Comparison of ENCODE assay signal across 28 cellular contexts in genomic region chr2:217379807-217380206, GRCh38.
"Had no signal": no experiment of that assay in that cellular context is flagged by ENCODE, and none has a peak within 500 bp of the region (broad histone marks: within the 10 kb centered on the region; RNA-seq: fewer than 3 reads in every experiment).

No MANE protein-coding gene starts in this region.

- H3K27me3 ChIP-seq: brain microvascular endothelial cell, dorsolateral prefrontal cortex, heart left ventricle had no signal

- H3K4me3 ChIP-seq: coronary artery, dorsolateral prefrontal cortex, heart left ventricle had no signal

- ATAC-seq: activated CD4-positive, CD25-positive, alpha-beta regulatory T cell treated with anti-CD3 and anti-CD28 coated beads, Interleukin-2, amount 50 U/mL, for 24 hours; activated CD8-positive, alpha-beta T cell treated with anti-CD3 and anti-CD28 coated beads for 36 hours; esophagus mucosa; heart left ventricle; T-helper 17 cell had no signal

- DNase-seq: activated B cell treated with CpG ODN at 0.5 μM for 24 hours; activated CD4-positive, alpha-beta T cell treated with anti-CD3 and anti-CD28 coated beads for 48 hours; activated CD4-positive, alpha-beta T cell treated with anti-CD3 and anti-CD28 coated beads, Interleukin-2, amount 50 U/mL, for 1 hour; activated CD4-positive, alpha-beta T cell treated with anti-CD3 and anti-CD28 coated beads, Interleukin-2, amount 50 U/mL, for 48 hours; activated CD8-positive, alpha-beta memory T cell treated with anti-CD3 and anti-CD28 coated beads for 24 hours; activated CD8-positive, alpha-beta T cell treated with anti-CD3 and anti-CD28 coated beads for 36 hours; activated effector memory CD4-positive, alpha-beta T cell treated with anti-CD3 and anti-CD28 coated beads, Interleukin-2, amount 50 U/mL, for 16 hours; activated naive CD4-positive, alpha-beta T cell treated with anti-CD3 and anti-CD28 coated beads, Interleukin-2, amount 50 U/mL, for 16 hours; activated T-cell treated with anti-CD3 and anti-CD28 coated beads, Interleukin-2, amount 50 U/mL, for 1 hour; activated T-cell treated with anti-CD3 and anti-CD28 coated beads, Interleukin-2, amount 50 U/mL, for 48 hours; amniotic stem cell; anterior cingulate cortex; brain microvascular endothelial cell; effector memory CD4-positive, alpha-beta T cell; endodermal cell; foreskin fibroblast; heart left ventricle; T-helper 1 cell; T-helper 17 cell; T1000; WERI-Rb-1 had no signal

- H3K27ac ChIP-seq: brain microvascular endothelial cell, coronary artery, dorsolateral prefrontal cortex, heart left ventricle, WERI-Rb-1 had no signal

- H3K9me3 ChIP-seq: heart left ventricle had no signal

- H3K36me3 ChIP-seq: brain microvascular endothelial cell, heart left ventricle, WERI-Rb-1 had no signal

- FAIRE-seq: astrocyte, bronchial epithelial cell, frontal cortex had no signal
